In genomic region chr1:175225805-175226129, GRCh38 we compare ENCODE assay signal across 15 cellular contexts. TPM values are rescaled to one million over a fixed set of nuclear protein-coding genes. Genes with fewer than 3 reads are reported as not detected.
DNase-seq lines count a peak whose midpoint lies in the region; ATAC-seq and TF ChIP-seq lines count a peak whose summit lies in the region.
"Had no signal": no experiment of that assay in that cellular context is flagged by ENCODE, and none has a peak within 500 bp of the region (broad histone marks: within the 10 kb centered on the region; RNA-seq: fewer than 3 reads in every experiment).

No MANE protein-coding gene starts in this region.

- ATAC-seq in GM19035 (IDR thresholded peaks at IDR 0.05; ENCODE audit: unreplicated experiment), result peak; percentile 33
- ATAC-seq in HG02610 (IDR thresholded peaks at IDR 0.05; ENCODE audit: unreplicated experiment), result peak; percentile 22
- ATAC-seq in HG03432 (IDR thresholded peaks at IDR 0.05; ENCODE audit: unreplicated experiment), result peak; percentile 22
- no peak for ATAC-seq in SK-N-SH treated with all-trans-retinoic acid at 6 μM for 48 hours

- H3K9me3 Mint-ChIP-seq in type B pancreatic cell, result no peaks in the 10 kb centered on the region
- H3K9me3 Mint-ChIP-seq: activated CD4-positive, alpha-beta memory T cell treated with anti-CD3 and anti-CD28 coated beads, Interleukin-2, amount 10 ng/mL, durations not matched to agents 7 days and 5 days had no signal

- DNase-seq in type B pancreatic cell (ENCODE audit: extremely low spot score, unreplicated experiment), result no peak
- no peak for DNase-seq in NCI-H2081 (lab: John Stamatoyannopoulos, UW)
- no peak for DNase-seq in caudate nucleus (lab: John Stamatoyannopoulos, UW)
- DNase-seq: activated CD4-positive, alpha-beta memory T cell treated with anti-CD3 and anti-CD28 coated beads, Interleukin-2, amount 10 ng/mL, durations not matched to agents 7 days and 5 days; activated naive CD4-positive, alpha-beta T cell treated with anti-CD3 and anti-CD28 coated beads, Interleukin-2, amount 50 U/mL, for 16 hours; foreskin fibroblast; NCI-H774; sigmoid colon; uterus had no signal

- no peaks in the 10 kb centered on the region for H3K27me3 Mint-ChIP-seq in type B pancreatic cell
- H3K27me3 Mint-ChIP-seq: activated CD4-positive, alpha-beta memory T cell treated with anti-CD3 and anti-CD28 coated beads, Interleukin-2, amount 10 ng/mL, durations not matched to agents 7 days and 5 days had no signal

- peak; percentile 45 for TF ChIP-seq CTCF in type B pancreatic cell (conservative IDR thresholded peaks at IDR 0.05)

- H3K36me3 Mint-ChIP-seq in type B pancreatic cell, result no peaks in the 10 kb centered on the region

- H3K27ac Mint-ChIP-seq in type B pancreatic cell, result no peak overlapping the region
- H3K27ac Mint-ChIP-seq: activated CD4-positive, alpha-beta memory T cell treated with anti-CD3 and anti-CD28 coated beads, Interleukin-2, amount 10 ng/mL, durations not matched to agents 7 days and 5 days had no signal

- no peaks in the 10 kb centered on the region for H3K4me1 Mint-ChIP-seq in type B pancreatic cell (ENCODE audit: unreplicated experiment)
- H3K4me1 Mint-ChIP-seq: activated CD4-positive, alpha-beta memory T cell treated with anti-CD3 and anti-CD28 coated beads, Interleukin-2, amount 10 ng/mL, durations not matched to agents 7 days and 5 days had no signal

- no peak overlapping the region for H3K27ac ChIP-seq in caudate nucleus (ENCODE audit: low read depth, low read length)
- H3K27ac ChIP-seq: coronary artery, HL-60, sigmoid colon, uterus had no signal

- no peak overlapping the region for H3K4me3 Mint-ChIP-seq in type B pancreatic cell
- H3K4me3 Mint-ChIP-seq: activated CD4-positive, alpha-beta memory T cell treated with anti-CD3 and anti-CD28 coated beads, Interleukin-2, amount 10 ng/mL, durations not matched to agents 7 days and 5 days had no signal

TF ChIP-seq in SK-N-SH treated with all-trans-retinoic acid at 6 μM for 48 hours, 23 proteins besides CTCF, POLR2A, EP300 and RAD21:
- TF ChIP-seq CSRNP3 (CRISPR knock-in tag; IDR thresholded peaks at IDR 0.05), result no peak

RNA-seq across cellular contexts. Expression of gene KIAA0040, which starts 33.2 kb away (rescaled TPM):
- 7.3 and 10.3 TPM in 2 replicates for total RNA-seq in type B pancreatic cell (ENCODE audit: low replicate concordance)
